8 cellular contexts compared by ENCODE assay signal in genomic region chr12:8914033-8914715, GRCh38.
A peak's percentile ranks its signal among the peaks of the same experiment; 100 is the strongest.
DNase-seq lines count a peak whose midpoint lies in the region; ATAC-seq and TF ChIP-seq lines count a peak whose summit lies in the region.
"Not testable (repeated sequence)": the region's sequence is repeated elsewhere in the genome, so short reads cannot be mapped to it uniquely, and the experiment has no call there.

Gene PHC1 (plus strand): TSS chr12:8914509. CDS start chr12:8917678, 3,169 bp downstream.

- TF ChIP-seq CTCF in cardiac fibroblast (IDR thresholded peaks at IDR 0.05; ENCODE audit: low read depth, low read length): peak; percentile 55

- peaks cover 35% of the 10 kb centered on the region for H3K4me1 ChIP-seq in iPS-20b (ENCODE audit: insufficient read depth, low read length)

- H3K27ac ChIP-seq in iPS-20b (ENCODE audit: low read length): peak within 1 kb of the TSS; percentile 97

- H3K36me3 ChIP-seq in iPS-20b (ENCODE audit: insufficient read depth, low read depth, low read length): peaks cover 39% of the 10 kb centered on the region

- ATAC-seq in GM18861 (IDR thresholded peaks at IDR 0.05; ENCODE audit: unreplicated experiment): peak; percentile 45
- ATAC-seq in HG03108 (IDR thresholded peaks at IDR 0.05; ENCODE audit: unreplicated experiment): peak; percentile 62
- peak; percentile 67 to 73 for ATAC-seq in activated CD4-positive, CD25-positive, alpha-beta regulatory T cell treated with anti-CD3 and anti-CD28 coated beads, Interleukin-2, amount 50 U/mL, for 24 hours

- peak; percentile 58 for DNase-seq in 8988T
- DNase-seq in NCI-H2227 (lab: John Stamatoyannopoulos, UW; ENCODE audit: unreplicated experiment): peak; percentile 83
- DNase-seq in cardiac fibroblast (ENCODE audit: low read depth in 2 of 2): peak; percentile 67 to 80
- peak; percentile 23 for DNase-seq in skeletal muscle cell (ENCODE audit: low read depth)

- peak within 1 kb of the TSS; percentile 95 for H3K9ac ChIP-seq in iPS-20b (ENCODE audit: low read depth, low read length)

- not testable (repeated sequence) for H3K27me3 ChIP-seq in iPS-20b (ENCODE audit: insufficient read depth, low read length)

- peak within 1 kb of the TSS; percentile 80 to 81 for H3K4me3 ChIP-seq in cardiac fibroblast (replicated peaks in 1 of 2; ENCODE audit: low read depth in 2 of 2, low read length in 2 of 2)
- peak within 1 kb of the TSS; percentile 96 for H3K4me3 ChIP-seq in iPS-20b (ENCODE audit: low read length)
- peak within 1 kb of the TSS; percentile 82 for H3K4me3 ChIP-seq in skeletal muscle cell (ENCODE audit: low read depth, low read length)

- H3K9me3 ChIP-seq in iPS-20b (ENCODE audit: insufficient read depth, low read depth, low read length): not testable (repeated sequence)

Comparison
In these comparisons a context has a peak if more than half of its experiments do, and no peak if none do; other contexts are left out.
1. Peak in every context shown above with its lines: DNase-seq, ATAC-seq, H3K4me3 ChIP-seq and H3K27ac ChIP-seq.
2. DNase-seq: peak in every context shown above with its lines; median percentile 83 in NCI-H2227; 74 in cardiac fibroblast; 58 in 8988T; 23 in skeletal muscle cell.